ENCODE assay signal across 2 cellular contexts in the genomic region with DNA sequence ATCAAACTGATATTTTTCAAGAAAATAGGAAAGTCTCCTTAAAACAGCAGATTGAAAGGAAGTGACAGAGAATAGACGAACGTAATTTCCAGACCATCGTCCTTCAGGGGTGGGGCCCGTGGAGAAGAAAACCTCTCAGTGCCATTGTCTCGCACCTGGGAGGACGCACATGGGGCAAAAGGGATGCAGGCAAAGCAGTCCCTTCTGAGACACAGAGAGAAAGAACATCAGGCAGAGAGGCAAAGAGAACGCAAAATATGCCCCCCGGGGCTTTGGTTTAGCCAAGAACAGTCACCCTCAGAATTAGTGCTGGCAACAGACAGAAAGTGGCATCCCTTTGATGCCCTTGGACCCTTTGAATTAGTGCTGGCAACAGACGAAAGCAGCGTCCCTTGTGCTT.
TF ChIP-seq lines count a peak whose summit lies in the region.

No MANE protein-coding gene starts in this region.

TF ChIP-seq in GM23338, 12 proteins besides CTCF, POLR2A, EP300 and RAD21:
- TF ChIP-seq REST (IDR thresholded peaks at IDR 0.05; ENCODE audit: unreplicated experiment) = no peak
- no peak for TF ChIP-seq EZH2phosphoT487 (IDR thresholded peaks at IDR 0.05; ENCODE audit: unreplicated experiment)
- TF ChIP-seq ZNF331 (CRISPR knock-in tag; IDR thresholded peaks at IDR 0.05; ENCODE audit: low read depth) = no peak
- no peak for TF ChIP-seq JUNB (IDR thresholded peaks at IDR 0.05; ENCODE audit: unreplicated experiment)
- no peak for TF ChIP-seq ZNF462 (CRISPR knock-in tag; IDR thresholded peaks at IDR 0.05)
- no peak for TF ChIP-seq NANOG (IDR thresholded peaks at IDR 0.05; ENCODE audit: borderline replicate concordance)
- TF ChIP-seq STAT1 (IDR thresholded peaks at IDR 0.05; ENCODE audit: unreplicated experiment) = no peak
- no peak for TF ChIP-seq EZH2 (IDR thresholded peaks at IDR 0.05; ENCODE audit: low read depth, unreplicated experiment)
- no peak for TF ChIP-seq ZNF114 (CRISPR knock-in tag; IDR thresholded peaks at IDR 0.05)

TF ChIP-seq in endothelial cell of umbilical vein, 7 proteins besides CTCF, POLR2A, EP300 and RAD21:
- TF ChIP-seq JUN (IDR thresholded peaks at IDR 0.05; ENCODE audit: borderline replicate concordance, insufficient read depth, insufficient read length, low read depth) (no peak), POLR2AphosphoS5 (IDR thresholded peaks at IDR 0.05; ENCODE audit: insufficient read depth, low read depth, low read length) (no peak), FOS (IDR thresholded peaks at IDR 0.05; ENCODE audit: borderline replicate concordance, insufficient read depth, low read length) (no peak), EZH2 (IDR thresholded peaks at IDR 0.05; ENCODE audit: borderline replicate concordance, low read depth, low read length, severe bottlenecking) (no peak), MYC (IDR thresholded peaks at IDR 0.05; ENCODE audit: low read depth, low read length) (no peak), GATA2 (IDR thresholded peaks at IDR 0.05; ENCODE audit: insufficient read depth, insufficient read length, low read depth, low read length) (no peak)
- TF ChIP-seq, protein P1, sequence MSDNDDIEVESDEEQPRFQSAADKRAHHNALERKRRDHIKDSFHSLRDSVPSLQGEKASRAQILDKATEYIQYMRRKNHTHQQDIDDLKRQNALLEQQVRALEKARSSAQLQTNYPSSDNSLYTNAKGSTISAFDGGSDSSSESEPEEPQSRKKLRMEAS (IDR thresholded peaks at IDR 0.05; ENCODE audit: insufficient read depth, insufficient read length) = no peak
